Comparison of ENCODE assay signal across 20 cellular contexts in the genomic region with DNA sequence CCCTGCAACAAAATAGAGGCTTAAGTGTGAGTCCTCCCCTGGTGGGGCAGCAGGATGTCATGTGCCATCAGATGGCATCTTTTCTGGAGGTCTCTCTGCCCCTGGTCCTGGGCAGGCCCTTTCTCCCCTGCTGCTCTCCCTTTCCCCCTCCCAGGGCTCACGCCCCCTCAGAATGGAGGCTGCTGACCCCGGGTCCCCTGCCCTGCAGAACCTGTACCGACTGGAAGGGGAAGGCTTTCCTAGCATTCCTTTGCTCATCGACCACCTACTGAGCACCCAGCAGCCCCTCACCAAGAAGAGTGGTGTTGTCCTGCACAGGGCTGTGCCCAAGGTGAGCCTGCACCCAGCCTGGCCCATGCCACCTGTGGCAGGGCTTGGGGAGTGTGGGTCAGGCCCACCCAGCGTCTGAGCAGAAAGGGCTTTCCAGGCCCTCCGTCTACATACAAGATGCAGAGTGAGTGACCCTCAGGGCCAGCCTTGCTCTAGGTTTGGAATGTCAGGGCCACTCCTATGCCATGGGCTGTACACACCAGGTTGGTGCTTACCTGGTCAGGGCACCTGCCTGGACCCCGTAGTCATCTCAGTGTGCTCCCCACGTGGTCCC.
"Had no signal": no experiment of that assay in that cellular context is flagged by ENCODE, and none has a peak within 500 bp of the region (broad histone marks: within the 10 kb centered on the region; RNA-seq: fewer than 3 reads in every experiment).

No MANE protein-coding gene starts in this region.

- H3K9me3 ChIP-seq: SK-N-SH had no signal

- H3K9ac ChIP-seq: SK-N-SH had no signal

- H3K27ac ChIP-seq: HL-60 had no signal

- H3K4me2 ChIP-seq: SK-N-SH had no signal

- DNase-seq: KBM-7, NCI-H1092, NCI-H1105 treated with DMSO at 0.1 percent for 48 hours, NCI-H1417 treated with DMSO at 0.1 percent for 48 hours, NCI-H146, NCI-H1694 treated with DMSO at 0.1 percent for 48 hours, NCI-H1930, NCI-H2081, NCI-H2107, NCI-H2171, NCI-H226, NCI-H446, NCI-H510A, NCI-H524 treated with DMSO at 0.1 percent for 48 hours, NCI-H69, NCI-H774, RPMI8226, SHP77, SK-N-SH had no signal
